9 cellular contexts compared by ENCODE assay signal in genomic region chr11:67607507-67607906, GRCh38. TPM values are rescaled to one million over a fixed set of nuclear protein-coding genes. Genes with fewer than 3 reads are reported as not detected.
DNase-seq lines count a peak whose midpoint lies in the region; ATAC-seq and TF ChIP-seq lines count a peak whose summit lies in the region.
"Had no signal": no experiment of that assay in that cellular context is flagged by ENCODE, and none has a peak within 500 bp of the region (broad histone marks: within the 10 kb centered on the region; RNA-seq: fewer than 3 reads in every experiment).

No MANE protein-coding gene starts in this region.

- H2BK120ac ChIP-seq in mesendoderm (ENCODE audit: low read depth, low read length) = no peak overlapping the region

- no peak for ATAC-seq in upper lobe of left lung (ENCODE audit: low FRiP score in 2 of 2)

- no peak overlapping the region for H2BK5ac ChIP-seq in mesendoderm (ENCODE audit: low read length)

- TF ChIP-seq CTCF in brain (conservative IDR thresholded peaks at IDR 0.05) (no peak), upper lobe of left lung (IDR thresholded peaks at IDR 0.05) (no peak)

- H3K9ac ChIP-seq in mesendoderm (ENCODE audit: low read length) = peak overlapping the region; percentile 87

- H3K27me3 ChIP-seq in mesendoderm (ENCODE audit: insufficient read depth, low read length, poor library complexity) = no peaks in the 10 kb centered on the region
- no peaks in the 10 kb centered on the region for H3K27me3 ChIP-seq in upper lobe of left lung

- H3K56ac ChIP-seq in mesendoderm (ENCODE audit: low read length) = peak overlapping the region; percentile 81

- TF ChIP-seq EP300 in upper lobe of left lung (IDR thresholded peaks at IDR 0.05) = no peak

- peak overlapping the region; percentile 90 for H3K4me3 ChIP-seq in mesendoderm (ENCODE audit: low read length)
- peak overlapping the region; percentile 86 to 100 (median 92) for H3K4me3 ChIP-seq in upper lobe of left lung

- H3K27me3 Mint-ChIP-seq in activated naive CD4-positive, alpha-beta T cell treated with anti-CD3 and anti-CD28 coated beads, Interleukin-2, amount 50 U/mL, for 24 hours = no peaks in the 10 kb centered on the region
- H3K27me3 Mint-ChIP-seq in brain = peaks cover 12% of the 10 kb centered on the region

- no peak for DNase-seq in activated naive CD4-positive, alpha-beta T cell treated with anti-CD3 and anti-CD28 coated beads, Interleukin-2, amount 50 U/mL, for 16 hours
- DNase-seq in mesendoderm (no peak), upper lobe of left lung (no peak), HuH-7.5 (ENCODE audit: low spot score) (no peak), cerebellar nuclear complex (lab: John Stamatoyannopoulos, UW) (no peak), AG08396 (ENCODE audit: low spot score) (no peak)
- DNase-seq: EL had no signal

- no peak overlapping the region for H3K18ac ChIP-seq in mesendoderm (ENCODE audit: low read length)

- peak overlapping the region; percentile 97 for H3K27ac Mint-ChIP-seq in activated naive CD4-positive, alpha-beta T cell treated with anti-CD3 and anti-CD28 coated beads, Interleukin-2, amount 50 U/mL, for 24 hours
- peak overlapping the region; percentile 86 to 98 (median 93) for H3K27ac Mint-ChIP-seq in brain

- H3K9me3 ChIP-seq in upper lobe of left lung = no peaks in the 10 kb centered on the region

- H3K36me3 ChIP-seq in mesendoderm (ENCODE audit: control insufficient read depth, insufficient read depth, low read length) = no peaks in the 10 kb centered on the region
- peaks cover 18 to 42% (median 35%) of the 10 kb centered on the region in 4 donors for H3K36me3 ChIP-seq in upper lobe of left lung

- peaks cover 7% of the 10 kb centered on the region for H3K79me1 ChIP-seq in mesendoderm (ENCODE audit: low read length)

- H3K79me2 ChIP-seq in mesendoderm (ENCODE audit: control insufficient read depth, insufficient read depth, low read length) = peaks cover 2% of the 10 kb centered on the region

- H3K4me2 ChIP-seq in mesendoderm (ENCODE audit: low read length) = peak overlapping the region; percentile 39

- H2BK15ac ChIP-seq in mesendoderm (replicated peaks; ENCODE audit: low read depth) = no peak overlapping the region

- H3K4me3 Mint-ChIP-seq in activated naive CD4-positive, alpha-beta T cell treated with anti-CD3 and anti-CD28 coated beads, Interleukin-2, amount 50 U/mL, for 24 hours = peak overlapping the region; percentile 89
- peak overlapping the region; percentile 86 to 99 (median 95) for H3K4me3 Mint-ChIP-seq in brain

- H3K23ac ChIP-seq in mesendoderm (ENCODE audit: low read length) = no peak overlapping the region

- H4K5ac ChIP-seq in mesendoderm (ENCODE audit: low read length) = no peak overlapping the region

- no peak overlapping the region for H3K4ac ChIP-seq in mesendoderm (ENCODE audit: low read depth, low read length)

- H4K8ac ChIP-seq in mesendoderm (ENCODE audit: low read depth, low read length) = no peak overlapping the region

- no peaks in the 10 kb centered on the region for H3K4me1 ChIP-seq in mesendoderm (ENCODE audit: control insufficient read depth, low read depth, low read length)
- H3K4me1 ChIP-seq in upper lobe of left lung = peaks cover 14 to 24% (median 20%) of the 10 kb centered on the region in 4 donors

- no peak overlapping the region for H2AK5ac ChIP-seq in mesendoderm (ENCODE audit: low read length)

- H3K4me1 Mint-ChIP-seq in activated naive CD4-positive, alpha-beta T cell treated with anti-CD3 and anti-CD28 coated beads, Interleukin-2, amount 50 U/mL, for 24 hours = peaks cover 19% of the 10 kb centered on the region
- H3K4me1 Mint-ChIP-seq in brain = peaks cover 43% of the 10 kb centered on the region

- peaks cover 1% of the 10 kb centered on the region for H3K36me3 Mint-ChIP-seq in activated naive CD4-positive, alpha-beta T cell treated with anti-CD3 and anti-CD28 coated beads, Interleukin-2, amount 50 U/mL, for 24 hours
- peaks cover 14% of the 10 kb centered on the region for H3K36me3 Mint-ChIP-seq in brain

- H3K27ac ChIP-seq in mesendoderm (ENCODE audit: low read depth, low read length) (no peak overlapping the region), upper lobe of left lung (peak overlapping the region in 3 of 4 donors; percentile 80 to 91 (median 90))

- TF ChIP-seq POLR2A in upper lobe of left lung (IDR thresholded peaks at IDR 0.05) = no peak

- no peaks in the 10 kb centered on the region for H3K9me3 Mint-ChIP-seq in activated naive CD4-positive, alpha-beta T cell treated with anti-CD3 and anti-CD28 coated beads, Interleukin-2, amount 50 U/mL, for 24 hours
- no peaks in the 10 kb centered on the region for H3K9me3 Mint-ChIP-seq in brain

- no CpG with 5 or more reads among the region's 9 CpGs for WGBS in mesendoderm (ENCODE audit: extremely low coverage, insufficient coverage, low lambda C conversion rate)
- WGBS in upper lobe of left lung, 2 donors = 51 to 64% methylated on average over 8 to 9 of the region's 9 CpGs

RNA-seq across cellular contexts. Expression of gene NDUFV1, which starts 0.8 kb away (rescaled TPM):
- 237 TPM for polyA plus RNA-seq in brain (ENCODE audit: insufficient read depth, low read depth, low replicate concordance)
- 58.8 TPM for polyA plus RNA-seq in mesendoderm (2013, experiment 1 of 2)
- 56.6 TPM for polyA plus RNA-seq in mesendoderm (2013, experiment 2 of 2)
- 100 to 1,000 TPM; 169 to 395 (median 205) TPM for total RNA-seq in upper lobe of left lung

RNA-seq across cellular contexts. Expression of gene NUDT8, which starts 22.2 kb away (rescaled TPM):
- 5.2 TPM for polyA plus RNA-seq in brain (ENCODE audit: insufficient read depth, low read depth, low replicate concordance)
- polyA plus RNA-seq in mesendoderm (2013, experiment 1 of 2) = 4.2 TPM
- 3.9 TPM for polyA plus RNA-seq in mesendoderm (2013, experiment 2 of 2)
- total RNA-seq in upper lobe of left lung = 10 to 100 TPM in 4 of 6 donors, 1 to 10 TPM in 1, not detected in 1; 4.3 to 17.8 (median 13.9) TPM

RNA-seq across cellular contexts. Expression of gene GSTP1, which starts 23.9 kb away (rescaled TPM):
- polyA plus RNA-seq in brain (ENCODE audit: insufficient read depth, low read depth, low replicate concordance) = 752 TPM
- polyA plus RNA-seq in mesendoderm (2013, experiment 1 of 2) = 1,349 TPM
- polyA plus RNA-seq in mesendoderm (2013, experiment 2 of 2) = 1,345 TPM
- 1,000 to 10,000 TPM in 4 of 6 donors, 100 to 1,000 TPM in 2; 600 to 1,952 (median 1,144) TPM for total RNA-seq in upper lobe of left lung

RNA-seq across cellular contexts. Expression of gene TBX10, which starts 32.1 kb away (rescaled TPM):
- not detected for polyA plus RNA-seq in brain (ENCODE audit: insufficient read depth, low read depth, low replicate concordance)
- 0.04 TPM for polyA plus RNA-seq in mesendoderm (2013, experiment 1 of 2)
- 0.03 TPM for polyA plus RNA-seq in mesendoderm (2013, experiment 2 of 2)
- not detected for total RNA-seq in upper lobe of left lung

RNA-seq across cellular contexts. Expression of gene ACY3, which starts 43.0 kb away (rescaled TPM):
- polyA plus RNA-seq in brain (ENCODE audit: insufficient read depth, low read depth, low replicate concordance) = 3.0 TPM
- 0.08 TPM for polyA plus RNA-seq in mesendoderm (2013, experiment 1 of 2)
- polyA plus RNA-seq in mesendoderm (2013, experiment 2 of 2) = 0.13 TPM
- total RNA-seq in upper lobe of left lung = 1 to 10 TPM in 1 of 6 donors, under 1 TPM in 1, not detected in 4; 0.37 to 3.2 TPM
